In genomic region chr10:5684318-5684970, GRCh38 we compare ENCODE assay signal across 1 cellular context.
TF ChIP-seq lines count a peak whose summit lies in the region.

TASOR2 (plus strand) TSS chr10:5684838; CDS start chr10:5720643, 35,805 bp downstream.

TF ChIP-seq in K562, 482 proteins besides CTCF, POLR2A, EP300 and RAD21 (continued from another document and continues in another):
- TF ChIP-seq HOMEZ (CRISPR knock-in tag; IDR thresholded peaks at IDR 0.05): peak; percentile 77; the same call in 1 of the 2 replicates
- peak; percentile 33; the same call in 1 of the 2 replicates for TF ChIP-seq NCOA1 (IDR thresholded peaks at IDR 0.05; ENCODE audit: low read depth)
- peak; percentile 98 for TF ChIP-seq FOXP4 (CRISPR knock-in tag; IDR thresholded peaks at IDR 0.05; ENCODE audit: borderline replicate concordance)
- peak; percentile 93 for TF ChIP-seq E2F3 (CRISPR knock-in tag; IDR thresholded peaks at IDR 0.05)
- peak; percentile 94 for TF ChIP-seq CXXC5 (CRISPR knock-in tag; IDR thresholded peaks at IDR 0.05)
- peak; percentile 91 for TF ChIP-seq MECOM (CRISPR knock-in tag; IDR thresholded peaks at IDR 0.05)
- TF ChIP-seq SNAPC5 (CRISPR knock-in tag; IDR thresholded peaks at IDR 0.05): no peak
- peak; percentile 99 for TF ChIP-seq LCOR (CRISPR knock-in tag; IDR thresholded peaks at IDR 0.05)
- no peak for TF ChIP-seq WHSC1 (IDR thresholded peaks at IDR 0.05; ENCODE audit: low read length)
- no peak for TF ChIP-seq BRD4 (IDR thresholded peaks at IDR 0.05)
- TF ChIP-seq HSF4 (CRISPR knock-in tag; IDR thresholded peaks at IDR 0.05; ENCODE audit: borderline replicate concordance): peak; percentile 68; the same call in 1 of the 2 replicates
- peak; percentile 95 for TF ChIP-seq GABPA (tag; conservative IDR thresholded peaks at IDR 0.05; ENCODE audit: low read depth)
- peak; percentile 46 for TF ChIP-seq TAF1 (IDR thresholded peaks at IDR 0.05; ENCODE audit: control insufficient read depth, extremely low read depth, insufficient read depth, low read length, severe bottlenecking)
- no peak for TF ChIP-seq CBFA2T3 (IDR thresholded peaks at IDR 0.05)
- TF ChIP-seq ZNF282 (CRISPR knock-in tag; IDR thresholded peaks at IDR 0.05): no peak
- 0 out of 4 replicates have a peak, but pooled peaks of 1 of the 2 experiments have one; percentile 79 for TF ChIP-seq BCLAF1 (IDR thresholded peaks at IDR 0.05; ENCODE audit: borderline replicate concordance in 1 of 2, control insufficient read depth in 1 of 2, low read depth in 2 of 2, low read length in 1 of 2)
- peak; percentile 23 for TF ChIP-seq RBM25 (IDR thresholded peaks at IDR 0.05; ENCODE audit: low read depth, low read length, severe bottlenecking)
- TF ChIP-seq CTBP1 (IDR thresholded peaks at IDR 0.05; ENCODE audit: borderline replicate concordance): peak; percentile 75; the same call in 1 of the 2 replicates
- TF ChIP-seq HDAC8 (tag; IDR thresholded peaks at IDR 0.05): peak; percentile 86
- peak; percentile 80 to 82 for TF ChIP-seq FOXK2 (conservative IDR thresholded peaks at IDR 0.05 in 1 of 2, IDR thresholded peaks at IDR 0.05 in 1 of 2; ENCODE audit: low read depth in 2 of 2)
- TF ChIP-seq JUNB (CRISPR knock-in tag; conservative IDR thresholded peaks at IDR 0.05): no peak
- peak; percentile 57; the same call in 1 of the 2 replicates for TF ChIP-seq CLOCK (CRISPR knock-in tag; IDR thresholded peaks at IDR 0.05; ENCODE audit: borderline replicate concordance)
- TF ChIP-seq NCOA6 (IDR thresholded peaks at IDR 0.05): no peak
- TF ChIP-seq TRIM28 (IDR thresholded peaks at IDR 0.05): peak; percentile 24; the same call in 1 of the 2 replicates
- TF ChIP-seq ZNF785 (CRISPR knock-in tag; IDR thresholded peaks at IDR 0.05): no peak
- no peak for TF ChIP-seq NUFIP1 (IDR thresholded peaks at IDR 0.05; ENCODE audit: partially characterized antibody)
- TF ChIP-seq CBX3 (IDR thresholded peaks at IDR 0.05; ENCODE audit: borderline replicate concordance in 1 of 2, low read length in 2 of 2): peak in 1 of 2 experiments; percentile 99; a peak in 1 of 3 replicates
- no peak for TF ChIP-seq PHF20 (IDR thresholded peaks at IDR 0.05; ENCODE audit: partially characterized antibody)
- peak; percentile 94 for TF ChIP-seq ESRRA (IDR thresholded peaks at IDR 0.05; ENCODE audit: borderline replicate concordance, low read depth)
- no peak for TF ChIP-seq ZNF699 (CRISPR knock-in tag; IDR thresholded peaks at IDR 0.05; ENCODE audit: insufficient replicate concordance)
- TF ChIP-seq LEF1 (IDR thresholded peaks at IDR 0.05): no peak
- no peak for TF ChIP-seq ETS2 (tag; IDR thresholded peaks at IDR 0.05; ENCODE audit: borderline replicate concordance, poor library complexity, severe bottlenecking)
- no peak for TF ChIP-seq NONO (IDR thresholded peaks at IDR 0.05; ENCODE audit: low read depth in 2 of 2, low read length in 1 of 2)
- TF ChIP-seq ZNF583 (CRISPR knock-in tag; IDR thresholded peaks at IDR 0.05): peak; percentile 93
- TF ChIP-seq SREBF2 (CRISPR knock-in tag; IDR thresholded peaks at IDR 0.05): peak; percentile 24; the same call in 1 of the 2 replicates
- TF ChIP-seq NR1H2 (CRISPR knock-in tag; IDR thresholded peaks at IDR 0.05): peak; percentile 79; the same call in 1 of the 2 replicates
- TF ChIP-seq PRDM10 (IDR thresholded peaks at IDR 0.05; ENCODE audit: partially characterized antibody): peak; percentile 19
- 0 out of 2 replicates have a peak, but pooled peaks have one; percentile 45 for TF ChIP-seq BACH1 (tag; IDR thresholded peaks at IDR 0.05)
- peak; percentile 79 for TF ChIP-seq ASH1L (IDR thresholded peaks at IDR 0.05; ENCODE audit: borderline replicate concordance, low read depth, partially characterized antibody)
- peak in 1 of 2 experiments; percentile 87; a peak in 2 of 4 replicates for TF ChIP-seq ZNF639 (CRISPR knock-in tag; conservative IDR thresholded peaks at IDR 0.05 in 1 of 2, IDR thresholded peaks at IDR 0.05 in 1 of 2)
- TF ChIP-seq RBM15 (IDR thresholded peaks at IDR 0.05; ENCODE audit: insufficient read depth, low read length): no peak
- TF ChIP-seq FIP1L1 (IDR thresholded peaks at IDR 0.05; ENCODE audit: low read depth, low read length, poor library complexity, severe bottlenecking): no peak
- TF ChIP-seq ZNF431 (CRISPR knock-in tag; IDR thresholded peaks at IDR 0.05): peak; percentile 91
- peak; percentile 66; the same call in 1 of the 2 replicates for TF ChIP-seq ZNF766 (CRISPR knock-in tag; conservative IDR thresholded peaks at IDR 0.05)
- TF ChIP-seq USF2 (CRISPR knock-in tag; IDR thresholded peaks at IDR 0.05): peak; percentile 78
- TF ChIP-seq E2F8 (IDR thresholded peaks at IDR 0.05; ENCODE audit: low read depth, partially characterized antibody): peak; percentile 62
